20 cellular contexts compared by ENCODE assay signal in the genomic region with DNA sequence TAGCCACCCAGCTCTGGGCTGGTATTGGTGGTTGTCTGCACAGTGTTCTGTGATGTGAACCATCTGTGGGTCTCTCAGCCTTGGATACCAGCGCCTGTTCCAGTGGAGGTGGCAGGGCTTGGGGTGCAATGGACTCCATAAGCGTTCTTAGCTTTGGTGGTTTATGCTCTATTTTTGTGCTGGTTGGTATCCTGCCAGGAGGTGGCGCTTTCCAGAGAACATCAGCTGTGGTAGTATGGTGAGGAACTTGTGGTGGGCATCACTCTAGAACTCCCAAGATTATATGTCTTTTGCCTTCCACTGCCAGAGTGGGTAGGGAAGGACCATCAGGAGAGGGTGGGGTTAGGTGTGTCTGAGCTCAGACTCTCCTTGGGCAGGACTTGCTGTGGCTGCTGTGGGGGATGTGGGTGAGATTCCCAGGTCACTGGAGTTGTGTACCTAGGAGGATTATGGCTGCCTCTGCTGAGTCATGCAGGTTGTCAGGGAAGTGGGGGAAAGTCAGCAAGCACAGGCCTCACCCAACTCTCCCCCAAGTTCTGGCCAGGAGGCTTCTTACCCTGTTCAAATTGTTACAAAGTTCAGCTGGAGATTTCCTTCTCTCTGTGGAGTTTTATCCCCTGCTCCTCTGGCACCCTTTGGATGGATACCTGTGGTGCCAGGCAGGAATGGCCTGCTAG. TPM values are rescaled to one million over a fixed set of nuclear protein-coding genes. Genes with fewer than 3 reads are reported as not detected.
DNase-seq lines count a peak whose midpoint lies in the region; ATAC-seq, FAIRE-seq and TF ChIP-seq lines count a peak whose summit lies in the region.
"Had no signal": no experiment of that assay in that cellular context is flagged by ENCODE, and none has a peak within 500 bp of the region (broad histone marks: within the 10 kb centered on the region; RNA-seq: fewer than 3 reads in every experiment).

No MANE protein-coding gene starts in this region.

- intact Hi-C loops in body of pancreas (cut with DNase I), result no loop called here

- H4K20me1 ChIP-seq in BLaER1 treated with 17β-estradiol and CSF1 and Interleukin-3, amounts not matched to agents 10 nM and 100 nM, result no peaks in the 10 kb centered on the region

- DNase-seq in GM12864 (ENCODE audit: low read depth) (no peak), NB4 (ENCODE audit: low read depth) (peak; percentile 14), epithelial cell of proximal tubule (ENCODE audit: low read depth) (no peak), urothelium cell line (ENCODE audit: low spot score) (no peak), NCI-H1048 (lab: John Stamatoyannopoulos, UW) (no peak), body of pancreas (no peak)
- DNase-seq in activated CD4-positive, alpha-beta memory T cell treated with anti-CD3 and anti-CD28 coated beads, Interleukin-2, amount 10 ng/mL, durations not matched to agents 7 days and 5 days, result no peak
- DNase-seq: activated naive CD4-positive, alpha-beta T cell; CD4-positive, alpha-beta memory T cell; head of caudate nucleus; left lung; naive B cell; NCI-H1105; NCI-H446; stomach; T-helper 9 cell had no signal

- no peaks in the 10 kb centered on the region for H3K36me3 Mint-ChIP-seq in activated CD4-positive, alpha-beta memory T cell treated with anti-CD3 and anti-CD28 coated beads, Interleukin-2, amount 10 ng/mL, durations not matched to agents 7 days and 5 days (ENCODE audit: low read depth)

- H3K4me3 ChIP-seq in BLaER1 treated with 17β-estradiol and CSF1 and Interleukin-3, amounts not matched to agents 10 nM and 100 nM, result no peak overlapping the region
- H3K4me3 ChIP-seq in GM12864 (ENCODE audit: low read depth, low read length), result no peak overlapping the region
- H3K4me3 ChIP-seq in NB4 (ENCODE audit: low read depth, low read length), result no peak overlapping the region
- H3K4me3 ChIP-seq in epithelial cell of proximal tubule (ENCODE audit: low read depth, low read length), result no peak overlapping the region
- H3K4me3 ChIP-seq in body of pancreas, result no peak overlapping the region
- H3K4me3 ChIP-seq: left lung, stomach had no signal

- 57 to 68% methylated on average over 3 of the region's 3 CpGs for WGBS in body of pancreas, 2 donors

- no peak overlapping the region for H3K4me3 Mint-ChIP-seq in activated CD4-positive, alpha-beta memory T cell treated with anti-CD3 and anti-CD28 coated beads, Interleukin-2, amount 10 ng/mL, durations not matched to agents 7 days and 5 days
- H3K4me3 Mint-ChIP-seq: CD4-positive, alpha-beta memory T cell; naive B cell had no signal

- no peak overlapping the region for H3K27ac Mint-ChIP-seq in activated CD4-positive, alpha-beta memory T cell treated with anti-CD3 and anti-CD28 coated beads, Interleukin-2, amount 10 ng/mL, durations not matched to agents 7 days and 5 days
- H3K27ac Mint-ChIP-seq: CD4-positive, alpha-beta memory T cell; naive B cell had no signal

- peaks cover 0 to 50% (median 25%) of the 10 kb centered on the region in 10 experiments; a peak in 12 of 20 replicates for H3K4me1 ChIP-seq in BLaER1 treated with 17β-estradiol and CSF1 and Interleukin-3, amounts not matched to agents 10 nM and 100 nM
- H3K4me1 ChIP-seq in body of pancreas, result no peaks in the 10 kb centered on the region
- H3K4me1 ChIP-seq: left lung, stomach had no signal

- peaks cover 19% of the 10 kb centered on the region for H3K27me3 Mint-ChIP-seq in activated CD4-positive, alpha-beta memory T cell treated with anti-CD3 and anti-CD28 coated beads, Interleukin-2, amount 10 ng/mL, durations not matched to agents 7 days and 5 days

- peak; percentile 50 for TF ChIP-seq CTCF in GM12864 (IDR thresholded peaks at IDR 0.05; ENCODE audit: low read depth, low read length, missing control alignments)
- peak; percentile 52 for TF ChIP-seq CTCF in NB4 (IDR thresholded peaks at IDR 0.05; ENCODE audit: low read depth, low read length)
- peak; percentile 44 for TF ChIP-seq CTCF in epithelial cell of proximal tubule (conservative IDR thresholded peaks at IDR 0.05; ENCODE audit: low read depth, low read length)
- TF ChIP-seq CTCF in body of pancreas (IDR thresholded peaks at IDR 0.05), result no peak

- TF ChIP-seq POLR2A in NB4 (IDR thresholded peaks at IDR 0.05; ENCODE audit: extremely low read depth, insufficient read length) (no peak), body of pancreas (IDR thresholded peaks at IDR 0.05) (no peak)

- H3K9me3 Mint-ChIP-seq in activated CD4-positive, alpha-beta memory T cell treated with anti-CD3 and anti-CD28 coated beads, Interleukin-2, amount 10 ng/mL, durations not matched to agents 7 days and 5 days, result no peaks in the 10 kb centered on the region

- no peak overlapping the region for H3K9ac ChIP-seq in BLaER1 treated with 17β-estradiol and CSF1 and Interleukin-3, amounts not matched to agents 10 nM and 100 nM

- peaks cover 21 to 78% (median 38%) of the 10 kb centered on the region in 11 experiments for H3K9me3 ChIP-seq in BLaER1 treated with 17β-estradiol and CSF1 and Interleukin-3, amounts not matched to agents 10 nM and 100 nM (replicated peaks in 1 of 11)
- no peaks in the 10 kb centered on the region for H3K9me3 ChIP-seq in body of pancreas
- H3K9me3 ChIP-seq: stomach had no signal

- H3K4me1 Mint-ChIP-seq in activated CD4-positive, alpha-beta memory T cell treated with anti-CD3 and anti-CD28 coated beads, Interleukin-2, amount 10 ng/mL, durations not matched to agents 7 days and 5 days, result no peaks in the 10 kb centered on the region
- H3K4me1 Mint-ChIP-seq: CD4-positive, alpha-beta memory T cell; naive B cell had no signal

- POLR2A ChIA-PET in activated CD4-positive, alpha-beta memory T cell treated with anti-CD3 and anti-CD28 coated beads, Interleukin-2, amount 10 ng/mL, durations not matched to agents 7 days and 5 days (lab: Charles Lee), result no interaction called here

- no peak for FAIRE-seq in urothelium cell line (lab: Jason Lieb, UNC)
- FAIRE-seq: endometrium had no signal

- no peak overlapping the region for H3K27ac ChIP-seq in BLaER1 treated with 17β-estradiol and CSF1 and Interleukin-3, amounts not matched to agents 10 nM and 100 nM
- no peak overlapping the region for H3K27ac ChIP-seq in body of pancreas
- H3K27ac ChIP-seq: left lung, stomach had no signal

- no peaks in the 10 kb centered on the region for H3K27me3 ChIP-seq in BLaER1 treated with 17β-estradiol and CSF1 and Interleukin-3, amounts not matched to agents 10 nM and 100 nM
- peaks cover 0 to 1% of the 10 kb centered on the region in 2 donors for H3K27me3 ChIP-seq in body of pancreas
- H3K27me3 ChIP-seq: left lung, stomach had no signal

- H3K36me3 ChIP-seq in BLaER1 treated with 17β-estradiol and CSF1 and Interleukin-3, amounts not matched to agents 10 nM and 100 nM, result no peaks in the 10 kb centered on the region
- H3K36me3 ChIP-seq in body of pancreas (replicated peaks in 1 of 2; ENCODE audit: insufficient read depth in 1 of 2, low read depth in 2 of 2), result no peaks in the 10 kb centered on the region
- H3K36me3 ChIP-seq: left lung, stomach had no signal

- no peak for ATAC-seq in body of pancreas
- ATAC-seq: left lung had no signal

- CTCF ChIA-PET in activated CD4-positive, alpha-beta memory T cell treated with anti-CD3 and anti-CD28 coated beads, Interleukin-2, amount 10 ng/mL, durations not matched to agents 7 days and 5 days (lab: Charles Lee), result interaction anchor here (0.7 kb wide), 1 partner anchor 192 kb away, joined by 3 read pairs; no protein-coding TSS in a partner anchor

- H3K4me2 ChIP-seq in BLaER1 treated with 17β-estradiol and CSF1 and Interleukin-3, amounts not matched to agents 10 nM and 100 nM, result peak overlapping the region in 7 of 11 experiments; percentile 12 to 55 (median 28); a peak in 10 of 22 replicates

RNA-seq across cellular contexts. Expression of a gene that starts 47.2 kb away (rescaled TPM):
- total RNA-seq in epithelial cell of proximal tubule (not detected in 2 replicates), body of pancreas (not detected)
- not detected for total RNA-seq in activated CD4-positive, alpha-beta memory T cell treated with anti-CD3 and anti-CD28 coated beads, Interleukin-2, amount 10 ng/mL, durations not matched to agents 7 days and 5 days
- total RNA-seq: CD4-positive, alpha-beta memory T cell; H4; left lung; RPMI7951; stomach had no signal

Comparison
In these comparisons a context has a peak if more than half of its experiments do, and no peak if none do; other contexts are left out.
1. CTCF ChIP-seq: peak in GM12864 (single experiment), NB4 (single experiment) and epithelial cell of proximal tubule (single experiment); none in body of pancreas (0 of 7).